8 cellular contexts compared by ENCODE assay signal in genomic region chr14:96797188-96797942, GRCh38. TPM values are rescaled to one million over a fixed set of nuclear protein-coding genes. Genes with fewer than 3 reads are reported as not detected.
A peak's percentile ranks its signal among the peaks of the same experiment; 100 is the strongest.
DNase-seq lines count a peak whose midpoint lies in the region; ATAC-seq and TF ChIP-seq lines count a peak whose summit lies in the region.

Gene VRK1 (plus strand): TSS chr14:96797382. CDS start chr14:96833472, 36,090 bp downstream.

- H3K27ac ChIP-seq in VCaP: peak within 1 kb of the TSS; percentile 78
- H3K27ac ChIP-seq in mammary epithelial cell (ENCODE audit: insufficient read depth, low read depth, low read length): peak within 1 kb of the TSS; percentile 81
- H3K27ac ChIP-seq in iPS-20b (ENCODE audit: low read length): no peak within 1 kb of the TSS
- peak within 1 kb of the TSS; percentile 3 to 84 (median 62) for H3K27ac ChIP-seq in skin epidermis

- H2AFZ ChIP-seq in mammary epithelial cell (ENCODE audit: low read depth, low read length): peak within 1 kb of the TSS; percentile 86

- H3K79me2 ChIP-seq in mammary epithelial cell (ENCODE audit: insufficient read depth, low read length): peaks cover 51% of the 10 kb centered on the region

- H3K4me1 ChIP-seq in mammary epithelial cell (ENCODE audit: insufficient read depth, low read length) (no peaks in the 10 kb centered on the region), iPS-20b (ENCODE audit: insufficient read depth, low read length) (peaks cover 5% of the 10 kb centered on the region; the same call in 1 of the 2 replicates)

- in situ Hi-C loops in mammary epithelial cell (cut with MboI; ENCODE audit: low sequenced_read_pairs in 2 of 2): no loop called here

- no peaks in the 10 kb centered on the region for H4K20me1 ChIP-seq in mammary epithelial cell (ENCODE audit: insufficient read depth, low read length)

- dilution Hi-C loops in mammary epithelial cell (cut with HindIII; ENCODE audit: low sequenced_read_pairs): no loop called here

- DNase-seq in AG08395 (ENCODE audit: low spot score) (peak; percentile 97), NCI-H2227 (lab: John Stamatoyannopoulos, UW; ENCODE audit: unreplicated experiment) (peak; percentile 98), mammary epithelial cell (peak; percentile 97)

- ATAC-seq in GM18909 (IDR thresholded peaks at IDR 0.05; ENCODE audit: poor library complexity, unreplicated experiment) (peak; percentile 97), HG03159 (IDR thresholded peaks at IDR 0.05; ENCODE audit: unreplicated experiment) (peak; percentile 93)

- H3K27me3 ChIP-seq in mammary epithelial cell (ENCODE audit: insufficient read depth, low read length) (no peaks in the 10 kb centered on the region), iPS-20b (ENCODE audit: insufficient read depth, low read length) (no peaks in the 10 kb centered on the region; the same call in 1 of the 2 replicates)

- peak within 1 kb of the TSS; percentile 70 for H3K4me2 ChIP-seq in mammary epithelial cell (ENCODE audit: insufficient read depth, low read depth, low read length)

- H3K36me3 ChIP-seq in mammary epithelial cell (ENCODE audit: insufficient read depth, low read length): no peaks in the 10 kb centered on the region
- no peaks in the 10 kb centered on the region for H3K36me3 ChIP-seq in iPS-20b (ENCODE audit: insufficient read depth, low read depth, low read length)

- 2% methylated on average over 17 of the region's 95 CpGs for WGBS in mammary epithelial cell (ENCODE audit: low coverage, missing lambda C conversion rate)

- TF ChIP-seq CTCF in VCaP (conservative IDR thresholded peaks at IDR 0.05) (no peak), mammary epithelial cell (conservative IDR thresholded peaks at IDR 0.05 in 1 of 2, IDR thresholded peaks at IDR 0.05 in 1 of 2; ENCODE audit: extremely low read depth in 1 of 2, insufficient read depth in 1 of 2, low read depth in 1 of 2, low read length in 2 of 2) (no peak)

- H3K4me3 ChIP-seq in mammary epithelial cell (replicated peaks in 1 of 3; ENCODE audit: insufficient read depth in 1 of 3, low read depth in 2 of 3, low read length in 3 of 3) (peak within 1 kb of the TSS; percentile 69 to 89 (median 75)), iPS-20b (ENCODE audit: low read length) (peak within 1 kb of the TSS; percentile 93), skin epidermis (peak within 1 kb of the TSS; percentile 56 to 96 (median 84))

- H3K9ac ChIP-seq in mammary epithelial cell (ENCODE audit: insufficient read depth, low read length) (peak within 1 kb of the TSS; percentile 79), iPS-20b (ENCODE audit: low read depth, low read length) (peak within 1 kb of the TSS; percentile 86)

- H3K9me3 ChIP-seq in mammary epithelial cell (replicated peaks; ENCODE audit: insufficient read depth, low read length) (no peaks in the 10 kb centered on the region), iPS-20b (ENCODE audit: insufficient read depth, low read depth, low read length) (no peaks in the 10 kb centered on the region)

- intact Hi-C loops in mammary epithelial cell (cut with micrococcal nuclease): loop anchor here (1.0 to 10.0 kb wide), 3 partner anchors 13 to 293 kb away; partner anchors contain the start of gene PAPOLA

- BruUV-seq in mammary epithelial cell (replicated peaks; lab: Mats Ljungman, UMichigan): no TSS peak

- CTCF ChIA-PET in mammary epithelial cell (lab: Charles Lee; ENCODE audit: low non-redundant PET): interaction anchor here (0.7 kb wide), 1 partner anchor 20 kb away, joined by 5 read pairs; no protein-coding TSS in a partner anchor

RNA-seq across cellular contexts. Expression of gene VRK1, which starts in this region (rescaled TPM):
- 10 to 100 TPM; 15.5 to 27.9 TPM for total RNA-seq in mammary epithelial cell
- 25.2 TPM for polyA plus RNA-seq in mammary epithelial cell
- 34.7 TPM for polyA minus RNA-seq in mammary epithelial cell
